ENCODE assay signal across 1 cellular context in genomic region chr4:10183462-10183861, GRCh38.
TF ChIP-seq lines count a peak whose summit lies in the region.

No MANE protein-coding gene starts in this region.

TF ChIP-seq in K562, 482 proteins besides CTCF, POLR2A, EP300 and RAD21 (continued from another document and continues in another):
- TF ChIP-seq ZNF77 (CRISPR knock-in tag; IDR thresholded peaks at IDR 0.05) (no peak), ZNF592 (IDR thresholded peaks at IDR 0.05) (peak; percentile 96), U2AF1 (optimal IDR thresholded peaks at IDR 0.05; ENCODE audit: low read depth, low read length) (no peak), ZNF445 (CRISPR knock-in tag; IDR thresholded peaks at IDR 0.05; ENCODE audit: low read depth) (peak; percentile 75; the same call in 1 of the 2 replicates), KLF6 (CRISPR knock-in tag; IDR thresholded peaks at IDR 0.05; ENCODE audit: borderline replicate concordance) (peak; percentile 90), CC2D1A (IDR thresholded peaks at IDR 0.05) (no peak), OTX1 (CRISPR knock-in tag; IDR thresholded peaks at IDR 0.05) (peak; percentile 93), PTBP1 (IDR thresholded peaks at IDR 0.05; ENCODE audit: low read depth, low read length) (no peak), GTF2E2 (tag; IDR thresholded peaks at IDR 0.05) (peak; percentile 68; the same call in 1 of the 2 replicates), POLR3G (IDR thresholded peaks at IDR 0.05; ENCODE audit: extremely low read depth, insufficient read length, insufficient replicate concordance) (no peak), FOXJ3 (CRISPR knock-in tag; IDR thresholded peaks at IDR 0.05) (no peak), ZNF217 (CRISPR knock-in tag; IDR thresholded peaks at IDR 0.05) (no peak), HINFP (tag; conservative IDR thresholded peaks at IDR 0.05; ENCODE audit: low read depth) (no peak), FOXJ2 (tag; IDR thresholded peaks at IDR 0.05) (no peak), CBX8 (IDR thresholded peaks at IDR 0.05; ENCODE audit: borderline replicate concordance, extremely low read depth, low read depth, low read length, poor library complexity, severe bottlenecking) (no peak), NEUROD1 (IDR thresholded peaks at IDR 0.05; ENCODE audit: borderline replicate concordance, low read depth, low read length, partially characterized antibody) (no peak), CHAMP1 (IDR thresholded peaks at IDR 0.05) (no peak), BCLAF1 (IDR thresholded peaks at IDR 0.05; ENCODE audit: borderline replicate concordance in 1 of 2, control insufficient read depth in 1 of 2, low read depth in 2 of 2, low read length in 1 of 2) (no peak), HMGN3 (IDR thresholded peaks at IDR 0.05; ENCODE audit: borderline replicate concordance, extremely low read depth, insufficient read length, low read depth, low read length) (no peak), ZNF76 (CRISPR knock-in tag; IDR thresholded peaks at IDR 0.05; ENCODE audit: borderline replicate concordance) (peak; percentile 83; the same call in 1 of the 2 replicates), RBM22 (IDR thresholded peaks at IDR 0.05; ENCODE audit: low read depth, low read length, poor library complexity, severe bottlenecking) (no peak), POLR2B (IDR thresholded peaks at IDR 0.05; ENCODE audit: low read depth, partially characterized antibody) (no peak), BCOR (IDR thresholded peaks at IDR 0.05) (no peak), MYC (IDR thresholded peaks at IDR 0.05; ENCODE audit: low read depth, low read length) (no peak), MYC (CRISPR knock-in tag; IDR thresholded peaks at IDR 0.05; ENCODE audit: borderline replicate concordance, low read depth) (0 out of 2 replicates have a peak, but pooled peaks have one; percentile 53), MCM5 (IDR thresholded peaks at IDR 0.05; ENCODE audit: low read depth) (no peak), ZNF316 (IDR thresholded peaks at IDR 0.05) (no peak), ZNF586 (CRISPR knock-in tag; conservative IDR thresholded peaks at IDR 0.05) (0 out of 2 replicates have a peak, but pooled peaks have one; percentile 43), LARP7 (IDR thresholded peaks at IDR 0.05) (no peak), MBD2 (IDR thresholded peaks at IDR 0.05; ENCODE audit: borderline replicate concordance, low read depth) (no peak), ZNF143 (CRISPR knock-in tag; IDR thresholded peaks at IDR 0.05) (no peak), TEAD4 (IDR thresholded peaks at IDR 0.05; ENCODE audit: low read length) (no peak), TEAD4 (CRISPR knock-in tag; IDR thresholded peaks at IDR 0.05; ENCODE audit: borderline replicate concordance) (no peak), ZNF639 (CRISPR knock-in tag; conservative IDR thresholded peaks at IDR 0.05 in 1 of 2, IDR thresholded peaks at IDR 0.05 in 1 of 2) (peak in 1 of 2 experiments; percentile 94; a peak in 2 of 4 replicates), FOXA1 (IDR thresholded peaks at IDR 0.05; ENCODE audit: borderline replicate concordance) (no peak)
- TF ChIP-seq, protein P1, sequence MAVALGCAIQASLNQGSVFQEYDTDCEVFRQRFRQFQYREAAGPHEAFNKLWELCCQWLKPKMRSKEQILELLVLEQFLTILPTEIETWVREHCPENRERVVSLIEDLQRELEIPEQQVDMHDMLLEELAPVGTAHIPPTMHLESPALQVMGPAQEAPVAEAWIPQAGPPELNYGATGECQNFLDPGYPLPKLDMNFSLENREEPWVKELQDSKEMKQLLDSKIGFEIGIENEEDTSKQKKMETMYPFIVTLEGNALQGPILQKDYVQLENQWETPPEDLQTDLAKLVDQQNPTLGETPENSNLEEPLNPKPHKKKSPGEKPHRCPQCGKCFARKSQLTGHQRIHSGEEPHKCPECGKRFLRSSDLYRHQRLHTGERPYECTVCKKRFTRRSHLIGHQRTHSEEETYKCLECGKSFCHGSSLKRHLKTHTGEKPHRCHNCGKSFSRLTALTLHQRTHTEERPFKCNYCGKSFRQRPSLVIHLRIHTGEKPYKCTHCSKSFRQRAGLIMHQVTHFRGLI (CRISPR knock-in tag; IDR thresholded peaks at IDR 0.05): peak; percentile 90
- TF ChIP-seq, protein P2, sequence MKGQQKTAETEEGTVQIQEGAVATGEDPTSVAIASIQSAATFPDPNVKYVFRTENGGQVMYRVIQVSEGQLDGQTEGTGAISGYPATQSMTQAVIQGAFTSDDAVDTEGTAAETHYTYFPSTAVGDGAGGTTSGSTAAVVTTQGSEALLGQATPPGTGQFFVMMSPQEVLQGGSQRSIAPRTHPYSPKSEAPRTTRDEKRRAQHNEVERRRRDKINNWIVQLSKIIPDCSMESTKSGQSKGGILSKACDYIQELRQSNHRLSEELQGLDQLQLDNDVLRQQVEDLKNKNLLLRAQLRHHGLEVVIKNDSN (CRISPR knock-in tag; IDR thresholded peaks at IDR 0.05): no peak
- TF ChIP-seq, protein P3, sequence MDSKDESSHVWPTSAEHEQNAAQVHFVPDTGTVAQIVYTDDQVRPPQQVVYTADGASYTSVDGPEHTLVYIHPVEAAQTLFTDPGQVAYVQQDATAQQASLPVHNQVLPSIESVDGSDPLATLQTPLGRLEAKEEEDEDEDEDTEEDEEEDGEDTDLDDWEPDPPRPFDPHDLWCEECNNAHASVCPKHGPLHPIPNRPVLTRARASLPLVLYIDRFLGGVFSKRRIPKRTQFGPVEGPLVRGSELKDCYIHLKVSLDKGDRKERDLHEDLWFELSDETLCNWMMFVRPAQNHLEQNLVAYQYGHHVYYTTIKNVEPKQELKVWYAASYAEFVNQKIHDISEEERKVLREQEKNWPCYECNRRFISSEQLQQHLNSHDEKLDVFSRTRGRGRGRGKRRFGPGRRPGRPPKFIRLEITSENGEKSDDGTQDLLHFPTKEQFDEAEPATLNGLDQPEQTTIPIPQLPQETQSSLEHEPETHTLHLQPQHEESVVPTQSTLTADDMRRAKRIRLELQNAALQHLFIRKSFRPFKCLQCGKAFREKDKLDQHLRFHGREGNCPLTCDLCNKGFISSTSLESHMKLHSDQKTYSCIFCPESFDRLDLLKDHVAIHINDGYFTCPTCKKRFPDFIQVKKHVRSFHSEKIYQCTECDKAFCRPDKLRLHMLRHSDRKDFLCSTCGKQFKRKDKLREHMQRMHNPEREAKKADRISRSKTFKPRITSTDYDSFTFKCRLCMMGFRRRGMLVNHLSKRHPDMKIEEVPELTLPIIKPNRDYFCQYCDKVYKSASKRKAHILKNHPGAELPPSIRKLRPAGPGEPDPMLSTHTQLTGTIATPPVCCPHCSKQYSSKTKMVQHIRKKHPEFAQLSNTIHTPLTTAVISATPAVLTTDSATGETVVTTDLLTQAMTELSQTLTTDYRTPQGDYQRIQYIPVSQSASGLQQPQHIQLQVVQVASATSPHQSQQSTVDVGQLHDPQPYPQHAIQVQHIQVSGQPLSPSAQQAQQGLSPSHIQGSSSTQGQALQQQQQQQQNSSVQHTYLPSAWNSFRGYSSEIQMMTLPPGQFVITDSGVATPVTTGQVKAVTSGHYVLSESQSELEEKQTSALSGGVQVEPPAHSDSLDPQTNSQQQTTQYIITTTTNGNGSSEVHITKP (IDR thresholded peaks at IDR 0.05; ENCODE audit: partially characterized antibody): no peak
- TF ChIP-seq, protein P4, sequence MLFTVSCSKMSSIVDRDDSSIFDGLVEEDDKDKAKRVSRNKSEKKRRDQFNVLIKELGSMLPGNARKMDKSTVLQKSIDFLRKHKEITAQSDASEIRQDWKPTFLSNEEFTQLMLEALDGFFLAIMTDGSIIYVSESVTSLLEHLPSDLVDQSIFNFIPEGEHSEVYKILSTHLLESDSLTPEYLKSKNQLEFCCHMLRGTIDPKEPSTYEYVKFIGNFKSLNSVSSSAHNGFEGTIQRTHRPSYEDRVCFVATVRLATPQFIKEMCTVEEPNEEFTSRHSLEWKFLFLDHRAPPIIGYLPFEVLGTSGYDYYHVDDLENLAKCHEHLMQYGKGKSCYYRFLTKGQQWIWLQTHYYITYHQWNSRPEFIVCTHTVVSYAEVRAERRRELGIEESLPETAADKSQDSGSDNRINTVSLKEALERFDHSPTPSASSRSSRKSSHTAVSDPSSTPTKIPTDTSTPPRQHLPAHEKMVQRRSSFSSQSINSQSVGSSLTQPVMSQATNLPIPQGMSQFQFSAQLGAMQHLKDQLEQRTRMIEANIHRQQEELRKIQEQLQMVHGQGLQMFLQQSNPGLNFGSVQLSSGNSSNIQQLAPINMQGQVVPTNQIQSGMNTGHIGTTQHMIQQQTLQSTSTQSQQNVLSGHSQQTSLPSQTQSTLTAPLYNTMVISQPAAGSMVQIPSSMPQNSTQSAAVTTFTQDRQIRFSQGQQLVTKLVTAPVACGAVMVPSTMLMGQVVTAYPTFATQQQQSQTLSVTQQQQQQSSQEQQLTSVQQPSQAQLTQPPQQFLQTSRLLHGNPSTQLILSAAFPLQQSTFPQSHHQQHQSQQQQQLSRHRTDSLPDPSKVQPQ (CRISPR knock-in tag; IDR thresholded peaks at IDR 0.05; ENCODE audit: borderline replicate concordance): no peak
